In the genomic region with DNA sequence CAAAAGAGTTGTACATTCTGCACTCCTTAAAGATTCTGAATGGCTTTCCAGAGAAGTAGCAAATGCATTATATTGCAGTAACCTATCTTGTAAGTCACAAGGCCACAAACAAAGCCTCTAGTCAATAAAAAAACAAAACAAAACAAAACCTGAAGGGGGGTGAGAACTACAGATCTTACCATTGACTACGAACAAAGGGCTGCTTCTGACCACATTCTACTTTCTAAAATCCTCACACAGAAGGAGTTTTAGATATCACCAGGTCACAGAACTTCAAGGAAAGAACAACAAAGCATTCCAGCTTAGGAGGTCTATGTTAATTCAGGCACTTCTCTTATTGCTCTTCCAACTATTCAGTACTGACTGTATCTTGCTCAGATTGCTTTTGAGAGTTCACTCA, we compare ENCODE assay signal across 20 cellular contexts.
DNase-seq lines count a peak whose midpoint lies in the region; ATAC-seq and FAIRE-seq lines count a peak whose summit lies in the region.
"Had no signal": no experiment of that assay in that cellular context is flagged by ENCODE, and none has a peak within 500 bp of the region (broad histone marks: within the 10 kb centered on the region; RNA-seq: fewer than 3 reads in every experiment).

No MANE protein-coding gene starts in this region.

- no peaks in the 10 kb centered on the region for H3K36me3 ChIP-seq in HUES48 (ENCODE audit: control insufficient read depth, insufficient read depth, low read length)
- H3K36me3 ChIP-seq: Peyer's patch had no signal

- DNase-seq in GM18507 (ENCODE audit: extremely low spot score, insufficient read length, low read depth) (no peak), globus pallidus (ENCODE audit: low spot score) (peak; percentile 30), pons (ENCODE audit: low spot score) (peak; percentile 59), left ventricle myocardium superior (no peak), hepatic stellate cell (ENCODE audit: low spot score) (no peak)
- DNase-seq in effector CD8-positive, alpha-beta T cell (lab: John Stamatoyannopoulos, UW) = no peak
- DNase-seq: EL, GM23248, KG1, NCI-H1092, NCI-H1694, NCI-H510A, NCI-H82, Peyer's patch, Right ventricle myocardium superior, SK-N-SH had no signal

- no peaks in the 10 kb centered on the region for H3K27me3 ChIP-seq in HUES48 (ENCODE audit: control insufficient read depth, insufficient read depth, low read length)
- H3K27me3 ChIP-seq: Peyer's patch had no signal

- ATAC-seq in left ventricle myocardium superior = no peak
- ATAC-seq: A549 had no signal

- FAIRE-seq in GM18507 (lab: Jason Lieb, UNC) = peak; percentile 38
- FAIRE-seq: A549, GM19239 had no signal

- no peak overlapping the region for H3K9ac ChIP-seq in HUES48 (ENCODE audit: low read depth, low read length)
- H3K9ac ChIP-seq: GM23248, SK-N-SH had no signal

- intact Hi-C loops in left ventricle myocardium superior (cut with micrococcal nuclease) = no loop called here

- H3K27ac ChIP-seq in HUES48 (ENCODE audit: low read depth, low read length) = peak overlapping the region; percentile 49
- H3K27ac ChIP-seq: A549, C4-2B, GM23248, Peyer's patch had no signal

- H3K4me3 ChIP-seq in HUES48 (ENCODE audit: low read depth, low read length) = no peak overlapping the region
- H3K4me3 ChIP-seq: A549, GM23248, Peyer's patch had no signal

- H3K4me1 ChIP-seq in HUES48 (ENCODE audit: control insufficient read depth, insufficient read depth, low read length) = peaks cover 9% of the 10 kb centered on the region; the same call in 1 of the 2 replicates
- H3K4me1 ChIP-seq: A549, Peyer's patch had no signal

- no peaks in the 10 kb centered on the region for H3K9me3 ChIP-seq in HUES48 (ENCODE audit: control insufficient read depth, insufficient read depth, low read length)
- H3K9me3 ChIP-seq: Peyer's patch, SK-N-SH had no signal

Comparison
In these comparisons a context has a peak if more than half of its experiments do, and no peak if none do; other contexts are left out.
1. DNase-seq: peak in globus pallidus (single experiment) and pons (single experiment); none in GM18507 (single experiment), left ventricle myocardium superior (single experiment), effector CD8-positive, alpha-beta T cell (single experiment) and hepatic stellate cell (single experiment).